12 cellular contexts compared by ENCODE assay signal in genomic region chr10:7826971-7827370, GRCh38. TPM values are rescaled to one million over a fixed set of nuclear protein-coding genes. Genes with fewer than 3 reads are reported as not detected.
DNase-seq lines count a peak whose midpoint lies in the region; ATAC-seq and TF ChIP-seq lines count a peak whose summit lies in the region.
"Had no signal": no experiment of that assay in that cellular context is flagged by ENCODE, and none has a peak within 500 bp of the region (broad histone marks: within the 10 kb centered on the region; RNA-seq: fewer than 3 reads in every experiment).

No MANE protein-coding gene starts in this region.

- H2AK5ac ChIP-seq in mesendoderm (ENCODE audit: low read length), result no peak overlapping the region

- CTCF ChIA-PET in mammary epithelial cell (lab: Charles Lee; ENCODE audit: low non-redundant PET), result no interaction called here

- H2BK15ac ChIP-seq in mesendoderm (replicated peaks; ENCODE audit: low read depth), result no peak overlapping the region

- H4K5ac ChIP-seq in mesendoderm (ENCODE audit: low read length), result no peak overlapping the region

- in situ Hi-C loops in Caki2 (cut with HindIII; ENCODE audit: low pct_unique_long_range_greater_than_20kb, low sequenced_read_pairs), result no loop called here
- in situ Hi-C loops in mammary epithelial cell (cut with MboI; ENCODE audit: low sequenced_read_pairs in 2 of 2), result no loop called here
- in situ Hi-C loops in gastrocnemius medialis (cut with MboI; ENCODE audit: low sequenced_read_pairs in 4 of 4), result no loop called here

- H3K4me2 ChIP-seq in mammary epithelial cell (ENCODE audit: insufficient read depth, low read depth, low read length) (no peak overlapping the region), mesendoderm (ENCODE audit: low read length) (no peak overlapping the region)

- H3K4ac ChIP-seq in mesendoderm (ENCODE audit: low read depth, low read length), result no peak overlapping the region

- DNase-seq in Caki2 (ENCODE audit: low read depth) (peak; percentile 60), HT1080 (ENCODE audit: low read depth) (peak; percentile 65), mammary epithelial cell (peak; percentile 40), mesendoderm (peak; percentile 80), NCI-H2107 treated with DMSO at 0.1 percent for 48 hours (lab: John Stamatoyannopoulos, UW; ENCODE audit: unreplicated experiment) (no peak), NCI-H146 treated with DMSO at 0.1 percent for 48 hours (lab: John Stamatoyannopoulos, UW; ENCODE audit: unreplicated experiment) (no peak), gastrocnemius medialis (no peak)
- DNase-seq: effector memory CD8-positive, alpha-beta T cell; left colon; NCI-H774; retina had no signal

- H3K79me2 ChIP-seq in mammary epithelial cell (ENCODE audit: insufficient read depth, low read length) (peaks cover 54% of the 10 kb centered on the region), mesendoderm (ENCODE audit: control insufficient read depth, insufficient read depth, low read length) (peaks cover 2% of the 10 kb centered on the region)

- H3K36me3 ChIP-seq in mammary epithelial cell (ENCODE audit: insufficient read depth, low read length) (peaks cover 7% of the 10 kb centered on the region), mesendoderm (ENCODE audit: control insufficient read depth, insufficient read depth, low read length) (no peaks in the 10 kb centered on the region), gastrocnemius medialis (peaks cover 6 to 19% of the 10 kb centered on the region in 2 donors)

- no CpG with 5 or more reads among the region's 4 CpGs for WGBS in mammary epithelial cell (ENCODE audit: low coverage, missing lambda C conversion rate)
- WGBS in mesendoderm (ENCODE audit: extremely low coverage, insufficient coverage, low lambda C conversion rate), result no CpG with 5 or more reads among the region's 4 CpGs

- no peak for TF ChIP-seq POLR2A in gastrocnemius medialis (IDR thresholded peaks at IDR 0.05)

- no peaks in the 10 kb centered on the region for H4K20me1 ChIP-seq in mammary epithelial cell (ENCODE audit: insufficient read depth, low read length)

- ATAC-seq in HG03460 (IDR thresholded peaks at IDR 0.05; ENCODE audit: unreplicated experiment) (no peak), gastrocnemius medialis (no peak)
- ATAC-seq: effector memory CD8-positive, alpha-beta T cell; left colon had no signal

- H3K9ac ChIP-seq in mammary epithelial cell (ENCODE audit: insufficient read depth, low read length) (no peak overlapping the region), mesendoderm (ENCODE audit: low read length) (no peak overlapping the region)

- H2AFZ ChIP-seq in mammary epithelial cell (ENCODE audit: low read depth, low read length), result no peak overlapping the region

- H3K27me3 ChIP-seq in mammary epithelial cell (ENCODE audit: insufficient read depth, low read length), result no peaks in the 10 kb centered on the region
- H3K27me3 ChIP-seq in mesendoderm (ENCODE audit: insufficient read depth, low read length, poor library complexity), result no peaks in the 10 kb centered on the region
- no peaks in the 10 kb centered on the region for H3K27me3 ChIP-seq in gastrocnemius medialis

- H2BK5ac ChIP-seq in mesendoderm (ENCODE audit: low read length), result no peak overlapping the region

- no peak overlapping the region for H3K27ac ChIP-seq in mammary epithelial cell (ENCODE audit: insufficient read depth, low read depth, low read length)
- no peak overlapping the region for H3K27ac ChIP-seq in mesendoderm (ENCODE audit: low read depth, low read length)
- no peak overlapping the region for H3K27ac ChIP-seq in gastrocnemius medialis

- no peak overlapping the region for H3K4me3 ChIP-seq in mammary epithelial cell (replicated peaks in 1 of 3; ENCODE audit: insufficient read depth in 1 of 3, low read depth in 2 of 3, low read length in 3 of 3)
- no peak overlapping the region for H3K4me3 ChIP-seq in mesendoderm (ENCODE audit: low read length)
- H3K4me3 ChIP-seq in gastrocnemius medialis, result no peak overlapping the region

- H2BK120ac ChIP-seq in mesendoderm (ENCODE audit: low read depth, low read length), result no peak overlapping the region

- TF ChIP-seq CTCF in mammary epithelial cell (conservative IDR thresholded peaks at IDR 0.05 in 1 of 2, IDR thresholded peaks at IDR 0.05 in 1 of 2; ENCODE audit: extremely low read depth in 1 of 2, insufficient read depth in 1 of 2, low read depth in 1 of 2, low read length in 2 of 2) (peak in 1 of 2 donors; percentile 26), gastrocnemius medialis (IDR thresholded peaks at IDR 0.05 in 4 of 5, conservative IDR thresholded peaks at IDR 0.05 in 1 of 5) (no peak)

- H3K79me1 ChIP-seq in mesendoderm (ENCODE audit: low read length), result no peaks in the 10 kb centered on the region

- no peak overlapping the region for H3K23ac ChIP-seq in mesendoderm (ENCODE audit: low read length)

- H3K4me1 ChIP-seq in mammary epithelial cell (ENCODE audit: insufficient read depth, low read length) (no peaks in the 10 kb centered on the region), mesendoderm (ENCODE audit: control insufficient read depth, low read depth, low read length) (no peaks in the 10 kb centered on the region), gastrocnemius medialis (peaks cover 0 to 22% of the 10 kb centered on the region in 2 donors)

- intact Hi-C loops in mammary epithelial cell (cut with micrococcal nuclease) (no loop called here), gastrocnemius medialis (cut with DNase I; ENCODE audit: low total_unique reads) (loop anchor here (10.0 kb wide), 1 partner anchor 138 kb away; no protein-coding TSS in a partner anchor)

- H4K8ac ChIP-seq in mesendoderm (ENCODE audit: low read depth, low read length), result no peak overlapping the region

- no TSS peak for BruUV-seq in mammary epithelial cell (replicated peaks; lab: Mats Ljungman, UMichigan)

- H3K56ac ChIP-seq in mesendoderm (ENCODE audit: low read length), result no peak overlapping the region

- H3K18ac ChIP-seq in mesendoderm (ENCODE audit: low read length), result no peak overlapping the region

- H3K9me3 ChIP-seq in mammary epithelial cell (replicated peaks; ENCODE audit: insufficient read depth, low read length) (no peaks in the 10 kb centered on the region), gastrocnemius medialis (no peaks in the 10 kb centered on the region)

- dilution Hi-C loops in mammary epithelial cell (cut with HindIII; ENCODE audit: low sequenced_read_pairs), result no loop called here

RNA-seq across cellular contexts. Expression of gene TAF3, which starts 8.7 kb away (rescaled TPM):
- total RNA-seq in Caki2 (2014; rRNA removed; shearing (Covaris generic); ENCODE audit: low replicate concordance), result 1.0 and 1.3 TPM in 2 replicates
- total RNA-seq in HT1080 (2014; rRNA removed; shearing (Covaris generic)), result 2.6 and 3.1 TPM in 2 replicates
- 5.6 and 6.1 TPM in 2 replicates for polyA plus RNA-seq in HT1080 (2015; cell fraction: cytosol; rRNA removed)
- 4.0 and 4.2 TPM in 2 replicates for polyA plus RNA-seq in HT1080 (2015; cell fraction: nucleus; rRNA removed)
- total RNA-seq in mammary epithelial cell, result 10 to 100 TPM in 1 of 2 donors, 1 to 10 TPM in 1; 2.5 to 11.2 TPM
- polyA plus RNA-seq in mammary epithelial cell, result 3.9 TPM
- 1.7 TPM for polyA minus RNA-seq in mammary epithelial cell
- 12.7 TPM for polyA plus RNA-seq in mesendoderm (2013, experiment 1 of 2)
- polyA plus RNA-seq in mesendoderm (2013, experiment 2 of 2), result 13.3 TPM
- total RNA-seq in gastrocnemius medialis, result 10 to 100 TPM in 2 of 4 donors, 1 to 10 TPM in 2; 5.0 to 14.8 (median 9.6) TPM

RNA-seq across cellular contexts. Expression of gene ATP5F1C, which starts 39.0 kb away (rescaled TPM):
- 573 and 677 TPM in 2 replicates for total RNA-seq in Caki2 (2014; rRNA removed; shearing (Covaris generic); ENCODE audit: low replicate concordance)
- total RNA-seq in HT1080 (2014; rRNA removed; shearing (Covaris generic)), result 461 and 469 TPM in 2 replicates
- polyA plus RNA-seq in HT1080 (2015; cell fraction: cytosol; rRNA removed), result 381 and 410 TPM in 2 replicates
- 307 and 361 TPM in 2 replicates for polyA plus RNA-seq in HT1080 (2015; cell fraction: nucleus; rRNA removed)
- total RNA-seq in mammary epithelial cell (100 to 1,000 TPM; 172 to 250 TPM), gastrocnemius medialis (100 to 1,000 TPM; 317 to 429 (median 402) TPM)
- 292 TPM for polyA plus RNA-seq in mammary epithelial cell
- polyA minus RNA-seq in mammary epithelial cell, result 158 TPM
- 435 TPM for polyA plus RNA-seq in mesendoderm (2013, experiment 1 of 2)
- 440 TPM for polyA plus RNA-seq in mesendoderm (2013, experiment 2 of 2)

RNA-seq across cellular contexts. Expression of gene KIN, which starts 39.2 kb away (rescaled TPM):
- 28.2 and 34.5 TPM in 2 replicates for total RNA-seq in Caki2 (2014; rRNA removed; shearing (Covaris generic); ENCODE audit: low replicate concordance)
- total RNA-seq in HT1080 (2014; rRNA removed; shearing (Covaris generic)), result 11.7 and 16.8 TPM in 2 replicates
- polyA plus RNA-seq in HT1080 (2015; cell fraction: cytosol; rRNA removed), result 11.3 and 11.7 TPM in 2 replicates
- polyA plus RNA-seq in HT1080 (2015; cell fraction: nucleus; rRNA removed), result 12.8 and 15.2 TPM in 2 replicates
- total RNA-seq in mammary epithelial cell, result 10 to 100 TPM in 1 of 2 donors, 1 to 10 TPM in 1; 4.7 to 14.4 TPM
- polyA plus RNA-seq in mammary epithelial cell, result 2.6 TPM
- polyA minus RNA-seq in mammary epithelial cell, result 18.3 TPM
- polyA plus RNA-seq in mesendoderm (2013, experiment 1 of 2), result 20.3 TPM
- polyA plus RNA-seq in mesendoderm (2013, experiment 2 of 2), result 21.7 TPM
- 10 to 100 TPM in 1 of 4 donors, 1 to 10 TPM in 3; 1.7 to 11.4 (median 8.7) TPM for total RNA-seq in gastrocnemius medialis

Comparison
In these comparisons a context has a peak if more than half of its experiments do, and no peak if none do; other contexts are left out.
1. DNase-seq: peak in Caki2 (single experiment), HT1080 (single experiment), mammary epithelial cell (single experiment) and mesendoderm (single experiment); none in NCI-H2107 treated with DMSO at 0.1 percent for 48 hours (single experiment), NCI-H146 treated with DMSO at 0.1 percent for 48 hours (single experiment) and gastrocnemius medialis (0 of 2).